In genomic region chr20:53645582-53645897, GRCh38 we compare ENCODE assay signal across 16 cellular contexts. TPM values are rescaled to one million over a fixed set of nuclear protein-coding genes. Genes with fewer than 3 reads are reported as not detected.
DNase-seq lines count a peak whose midpoint lies in the region; ATAC-seq, FAIRE-seq and TF ChIP-seq lines count a peak whose summit lies in the region.
"Had no signal": no experiment of that assay in that cellular context is flagged by ENCODE, and none has a peak within 500 bp of the region (broad histone marks: within the 10 kb centered on the region; RNA-seq: fewer than 3 reads in every experiment).

No MANE protein-coding gene starts in this region.

- intact Hi-C loops in K562 (cut with micrococcal nuclease), result no loop called here
- intact Hi-C loops in transverse colon (cut with DNase I; ENCODE audit: low total_unique reads), result no loop called here
- intact Hi-C loops in sigmoid colon (cut with DNase I), result no loop called here

- H3K79me2 ChIP-seq in OCI-LY1 (ENCODE audit: insufficient read depth, low read length) (no peaks in the 10 kb centered on the region), K562 (ENCODE audit: control insufficient read depth, insufficient read depth, low read length) (no peaks in the 10 kb centered on the region)

- no peak for FAIRE-seq in K562 (lab: Jason Lieb, UNC)
- FAIRE-seq: A204.1 had no signal

- H3K4me2 ChIP-seq in OCI-LY1 (ENCODE audit: low read length), result no peak overlapping the region
- no peak overlapping the region for H3K4me2 ChIP-seq in K562 (ENCODE audit: insufficient read depth, low read length)

- H3K4me1 Mint-ChIP-seq in activated naive CD8-positive, alpha-beta T cell (ENCODE audit: low read depth), result peaks cover 44% of the 10 kb centered on the region
- H3K4me1 Mint-ChIP-seq in activated naive CD8-positive, alpha-beta T cell treated with anti-CD3 and anti-CD28 coated beads for 36 hours, result peaks cover 29% of the 10 kb centered on the region

- H2AFZ ChIP-seq in OCI-LY1 (ENCODE audit: low read length) (peak overlapping the region; percentile 30; the same call in 1 of the 2 replicates), K562 (ENCODE audit: low read depth, low read length) (peak overlapping the region; percentile 82)

- H3K4me3 Mint-ChIP-seq in activated naive CD8-positive, alpha-beta T cell, result no peak overlapping the region
- no peak overlapping the region for H3K4me3 Mint-ChIP-seq in activated naive CD8-positive, alpha-beta T cell treated with anti-CD3 and anti-CD28 coated beads for 36 hours

- CTCF ChIA-PET in K562 (lab: Yijun Ruan, JAX; ENCODE audit: low intra/inter-chr PET ratio), result no interaction called here

- H3K36me3 Mint-ChIP-seq in activated naive CD8-positive, alpha-beta T cell, result no peaks in the 10 kb centered on the region
- no peaks in the 10 kb centered on the region for H3K36me3 Mint-ChIP-seq in activated naive CD8-positive, alpha-beta T cell treated with anti-CD3 and anti-CD28 coated beads for 36 hours

- no peaks in the 10 kb centered on the region for H3K27me3 Mint-ChIP-seq in activated naive CD8-positive, alpha-beta T cell
- no peaks in the 10 kb centered on the region for H3K27me3 Mint-ChIP-seq in activated naive CD8-positive, alpha-beta T cell treated with anti-CD3 and anti-CD28 coated beads for 36 hours

- ATAC-seq in K562, result no peak

- no peaks in the 10 kb centered on the region for H3K9me3 ChIP-seq in OCI-LY1 (ENCODE audit: low read length)
- no peaks in the 10 kb centered on the region for H3K9me3 ChIP-seq in K562 (replicated peaks; ENCODE audit: control insufficient read depth, insufficient read depth, low read depth, low read length)
- H3K9me3 ChIP-seq in transverse colon, result no peaks in the 10 kb centered on the region
- no peaks in the 10 kb centered on the region for H3K9me3 ChIP-seq in sigmoid colon
- H3K9me3 ChIP-seq: MG63 had no signal

- WGBS in K562 (ENCODE audit: insufficient coverage, low coverage, missing lambda C conversion rate), result 74% methylated on average over 2 of the region's 2 CpGs
- 36 to 53% methylated on average over 2 of the region's 2 CpGs for WGBS in transverse colon (ENCODE audit: low coverage in 1 of 2), 2 donors
- WGBS in sigmoid colon, 2 donors, result 20 to 73% methylated on average over 2 of the region's 2 CpGs

- TF ChIP-seq POLR2A in K562 (conservative IDR thresholded peaks at IDR 0.05) (no peak), transverse colon (IDR thresholded peaks at IDR 0.05) (no peak), sigmoid colon (IDR thresholded peaks at IDR 0.05) (no peak)

- H3K9ac ChIP-seq in OCI-LY1 (ENCODE audit: low read length) (no peak overlapping the region), K562 (ENCODE audit: insufficient read depth in 1 of 2, low read depth in 2 of 2, low read length in 2 of 2) (no peak overlapping the region)

- no TSS peak for BruUV-seq in K562 (replicated peaks; lab: Mats Ljungman, UMichigan)

- no peaks in the 10 kb centered on the region for H3K36me3 ChIP-seq in OCI-LY1 (ENCODE audit: insufficient read depth, low read length)
- no peaks in the 10 kb centered on the region for H3K36me3 ChIP-seq in K562 (ENCODE audit: control insufficient read depth, insufficient read depth, low read length)
- no peaks in the 10 kb centered on the region for H3K36me3 ChIP-seq in transverse colon
- H3K36me3 ChIP-seq in sigmoid colon, result no peaks in the 10 kb centered on the region
- H3K36me3 ChIP-seq: MG63 had no signal

- no peaks in the 10 kb centered on the region for H3K27me3 ChIP-seq in OCI-LY1 (ENCODE audit: insufficient read depth, low read length)
- H3K27me3 ChIP-seq in K562 (ENCODE audit: control insufficient read depth in 2 of 2, insufficient read depth in 2 of 2, low read length in 2 of 2), result no peaks in the 10 kb centered on the region
- no peaks in the 10 kb centered on the region for H3K27me3 ChIP-seq in transverse colon
- no peaks in the 10 kb centered on the region for H3K27me3 ChIP-seq in sigmoid colon
- H3K27me3 ChIP-seq: MG63 had no signal

- H3K4me3 ChIP-seq in OCI-LY1 (ENCODE audit: low read depth, low read length, poor library complexity, severe bottlenecking) (no peak overlapping the region), K562 (no peak overlapping the region), transverse colon (no peak overlapping the region), sigmoid colon (no peak overlapping the region)
- H3K4me3 ChIP-seq: MG63 had no signal

- H3K4me1 ChIP-seq in OCI-LY1 (ENCODE audit: insufficient read depth, low read length, severe bottlenecking), result peaks cover 38% of the 10 kb centered on the region
- peaks cover 20 to 24% of the 10 kb centered on the region in 2 experiments for H3K4me1 ChIP-seq in K562 (replicated peaks in 1 of 2; ENCODE audit: control insufficient read depth in 2 of 2, insufficient read depth in 2 of 2, low read length in 2 of 2)
- peaks cover 16 to 38% (median 25%) of the 10 kb centered on the region in 4 donors for H3K4me1 ChIP-seq in transverse colon
- peaks cover 0 to 14% (median 8%) of the 10 kb centered on the region in 4 donors for H3K4me1 ChIP-seq in sigmoid colon

- peak overlapping the region; percentile 46 for H3K27ac Mint-ChIP-seq in activated naive CD8-positive, alpha-beta T cell
- no peak overlapping the region for H3K27ac Mint-ChIP-seq in activated naive CD8-positive, alpha-beta T cell treated with anti-CD3 and anti-CD28 coated beads for 36 hours

- H3K27ac ChIP-seq in OCI-LY1 (ENCODE audit: low read depth, low read length, poor library complexity, severe bottlenecking) (peak overlapping the region; percentile 70), K562 (ENCODE audit: extremely low read depth, low read depth, low read length) (peak overlapping the region; percentile 8; the same call in 2 of the 3 replicates), transverse colon (peak overlapping the region; percentile 46 to 90 (median 56)), sigmoid colon (no peak overlapping the region)

- H3F3A ChIP-seq in OCI-LY1 (ENCODE audit: insufficient read depth, low read length), result peaks cover 4% of the 10 kb centered on the region; the same call in 1 of the 2 replicates

- H3K9me2 ChIP-seq in OCI-LY1 (ENCODE audit: low read depth, low read length), result no peaks in the 10 kb centered on the region

- in situ Hi-C loops in K562 (cut with MboI), result no loop called here
- in situ Hi-C loops in transverse colon (cut with MboI; ENCODE audit: low pct_ligation_motif_present in 1 of 4, low pct_unique_long_range_greater_than_20kb in 1 of 4, low sequenced_read_pairs in 3 of 4), result no loop called here

- no peak for TF ChIP-seq RAD21 in K562 (CRISPR knock-in tag; conservative IDR thresholded peaks at IDR 0.05 in 1 of 2, IDR thresholded peaks at IDR 0.05 in 1 of 2)

- no peak for DNase-seq in activated naive CD8-positive, alpha-beta T cell treated with anti-CD3 and anti-CD28 coated beads for 36 hours
- DNase-seq in K562 (ENCODE audit: extremely low read depth in 1 of 4, low spot score in 3 of 4) (no peak), transverse colon (no peak), sigmoid colon (no peak), cerebellum (ENCODE audit: low spot score) (no peak), SKM-1 (lab: John Stamatoyannopoulos, UW; ENCODE audit: unreplicated experiment) (no peak)
- DNase-seq: GOT3, KG1, MG63, NCI-H1092 treated with DMSO at 0.1 percent for 48 hours, NCI-H1694, NCI-H748 treated with DMSO at 0.1 percent for 48 hours, SIG-M5 had no signal

- H4K20me1 ChIP-seq in OCI-LY1 (ENCODE audit: insufficient read depth, low read length), result no peaks in the 10 kb centered on the region
- H4K20me1 ChIP-seq in K562 (replicated peaks; ENCODE audit: control insufficient read depth, insufficient read depth, low read length), result no peaks in the 10 kb centered on the region

- no peaks in the 10 kb centered on the region for H3K9me1 ChIP-seq in K562 (ENCODE audit: control insufficient read depth, insufficient read depth, low read length)

- H3K9me3 Mint-ChIP-seq in activated naive CD8-positive, alpha-beta T cell (ENCODE audit: low read depth), result no peaks in the 10 kb centered on the region
- no peaks in the 10 kb centered on the region for H3K9me3 Mint-ChIP-seq in activated naive CD8-positive, alpha-beta T cell treated with anti-CD3 and anti-CD28 coated beads for 36 hours

- TF ChIP-seq EP300 in K562 (IDR thresholded peaks at IDR 0.05; ENCODE audit: low read length) (no peak), transverse colon (IDR thresholded peaks at IDR 0.05; ENCODE audit: low read depth) (no peak), sigmoid colon (IDR thresholded peaks at IDR 0.05) (no peak)

- no peak for TF ChIP-seq CTCF in OCI-LY1 (IDR thresholded peaks at IDR 0.05; ENCODE audit: low read length)
- TF ChIP-seq CTCF in K562 (IDR thresholded peaks at IDR 0.05 in 2 of 3, conservative IDR thresholded peaks at IDR 0.05 in 1 of 3; ENCODE audit: insufficient read depth in 2 of 3, low read depth in 1 of 3, low read length in 3 of 3), result no peak
- TF ChIP-seq CTCF in transverse colon (IDR thresholded peaks at IDR 0.05), result no peak
- TF ChIP-seq CTCF in sigmoid colon (IDR thresholded peaks at IDR 0.05), result no peak

- POLR2A ChIA-PET in K562 (lab: Yijun Ruan, JAX), result interaction anchor here (1.0 kb wide), 1 partner anchor 11 kb away, joined by 3 read pairs; no protein-coding TSS in a partner anchor

RNA-seq across cellular contexts. Expression of gene ZNF217, which starts 51.9 kb away (rescaled TPM):
- 10 to 100 TPM; 55.6 to 59.0 TPM for total RNA-seq in activated naive CD8-positive, alpha-beta T cell treated with anti-CD3 and anti-CD28 coated beads for 36 hours
- 27.8 and 53.4 TPM in 2 replicates for total RNA-seq in K562 (2011; cell fraction: chromatin; rRNA removed; ENCODE audit: low replicate concordance)
- 21.3 and 24.7 TPM in 2 replicates for total RNA-seq in K562 (2011; cell fraction: nucleolus; rRNA removed)
- total RNA-seq in K562 (2011; cell fraction: nucleoplasm; rRNA removed), result 26.2 and 28.5 TPM in 2 replicates
- total RNA-seq in K562 (2014; rRNA removed) (16.8 and 17.7 TPM in 2 replicates), K562 (2014; rRNA removed; fragmentation: Illumina TruSeq; extraction: Trizol) (23.4 and 25.0 TPM in 2 replicates), K562 (2015; rRNA removed; fragmentation: Illumina TruSeq; extraction: Trizol) (18.7 and 21.8 TPM in 2 replicates), K562 (2021) (39.7 and 41.8 TPM in 2 replicates), transverse colon (10 to 100 TPM; 28.9 to 82.6 (median 46.0) TPM), sigmoid colon (10 to 100 TPM; 11.4 to 20.2 (median 15.9) TPM), cerebellum (11.7 TPM)
- polyA plus RNA-seq in K562 (2011; rRNA removed) (11.4 and 12.9 TPM in 2 replicates), K562 (2014; fragmentation: Illumina TruSeq; extraction: Trizol) (19.3 and 26.7 TPM in 2 replicates), K562 (2014; fragmentation: Nextera tagmentation; extraction: Ambion mirVana) (1 to 10 TPM; 3.0 to 7.1 TPM), K562 (2014; rRNA removed) (16.0 and 23.5 TPM in 2 replicates), sigmoid colon (10 to 100 TPM; 17.6 to 27.0 (median 21.0) TPM)
- 6.8 and 8.6 TPM in 2 replicates for polyA plus RNA-seq in K562 (2011; cell fraction: cytosol; rRNA removed)
- 19.8 and 24.3 TPM in 2 replicates for polyA plus RNA-seq in K562 (2011; cell fraction: nucleus; rRNA removed)
- 17.7 and 21.1 TPM in 2 replicates for polyA plus RNA-seq in K562 (2012)
- polyA minus RNA-seq in K562 (2011; rRNA and poly(A)+ RNA removed), result 36.2 and 44.6 TPM in 2 replicates
- 21.7 and 25.7 TPM in 2 replicates for polyA minus RNA-seq in K562 (2011; cell fraction: cytosol; rRNA and poly(A)+ RNA removed)
- 19.7 and 29.4 TPM in 2 replicates for polyA minus RNA-seq in K562 (2011; cell fraction: nucleus; rRNA and poly(A)+ RNA removed)

Comparison
In these comparisons a context has a peak if more than half of its experiments do, and no peak if none do; other contexts are left out.
1. H3K27ac ChIP-seq: peak in OCI-LY1 (single experiment), K562 (single experiment) and transverse colon (4 of 4); none in sigmoid colon (0 of 4).